ENCODE assay signal across 9 cellular contexts in genomic region chr1:36966242-36966641, GRCh38.
A peak's percentile ranks its signal among the peaks of the same experiment; 100 is the strongest.
DNase-seq lines count a peak whose midpoint lies in the region; ATAC-seq and TF ChIP-seq lines count a peak whose summit lies in the region.
"Had no signal": no experiment of that assay in that cellular context is flagged by ENCODE, and none has a peak within 500 bp of the region (broad histone marks: within the 10 kb centered on the region; RNA-seq: fewer than 3 reads in every experiment).

No MANE protein-coding gene starts in this region.

- TF ChIP-seq EP300 in stomach (IDR thresholded peaks at IDR 0.05): no peak

- H4K20me1 ChIP-seq in GM23248 (ENCODE audit: insufficient read depth): no peaks in the 10 kb centered on the region

- H3K4me3 ChIP-seq in AG10803 (ENCODE audit: low read length) (no peak overlapping the region), GM23248 (no peak overlapping the region), stomach (no peak overlapping the region)

- H3K36me3 ChIP-seq in GM23248 (ENCODE audit: low read depth) (no peaks in the 10 kb centered on the region), stomach (no peaks in the 10 kb centered on the region)

- H3K79me2 ChIP-seq in GM23248 (ENCODE audit: insufficient read depth): no peaks in the 10 kb centered on the region

- H3K27ac ChIP-seq in GM23248: no peak overlapping the region
- H3K27ac ChIP-seq in stomach: no peak overlapping the region

- H3K9me3 ChIP-seq in GM23248 (ENCODE audit: low read depth) (no peaks in the 10 kb centered on the region), stomach (peaks cover 0 to 7% (median 0%) of the 10 kb centered on the region in 4 donors)

- WGBS in GM23248 (ENCODE audit: low coverage in 1 of 2, low lambda C conversion rate in 2 of 2, missing lambda C conversion rate in 2 of 2), 2 experiments: 8 to 11% methylated on average over 3 of the region's 3 CpGs
- 33 to 52% (median 41%) methylated on average over 2 to 3 of the region's 3 CpGs for WGBS in stomach, 5 donors

- no peak for TF ChIP-seq POLR2A in stomach (IDR thresholded peaks at IDR 0.05)

- TF ChIP-seq CTCF in AG10803 (conservative IDR thresholded peaks at IDR 0.05; ENCODE audit: low read length) (no peak), stomach (IDR thresholded peaks at IDR 0.05) (no peak)

- H3K4me2 ChIP-seq in GM23248 (ENCODE audit: unreplicated experiment): no peak overlapping the region

- no peaks in the 10 kb centered on the region for H3K9me2 ChIP-seq in GM23248 (ENCODE audit: insufficient read depth)

- H3F3A ChIP-seq in GM23248 (ENCODE audit: insufficient read depth): no peaks in the 10 kb centered on the region

- DNase-seq in AG10803 (ENCODE audit: low read depth) (peak; percentile 3), GM23248 (peak; percentile 34), iPS-NIHi7 (ENCODE audit: extremely low spot score) (peak; percentile 78), stomach (no peak), DMS114 treated with DMSO at 0.1 percent for 48 hours (lab: John Stamatoyannopoulos, UW; ENCODE audit: unreplicated experiment) (no peak)
- peak; percentile 5 for DNase-seq in activated CD4-positive, alpha-beta T cell treated with anti-CD3 and anti-CD28 coated beads, Interleukin-2, amount 50 U/mL, for 1 hour
- DNase-seq in effector CD4-positive, alpha-beta T cell: no peak
- DNase-seq: activated T-cell treated with anti-CD3 and anti-CD28 coated beads, Interleukin-2, amount 50 U/mL, for 4 hours had no signal

- no peak overlapping the region for H3K9ac ChIP-seq in GM23248

- intact Hi-C loops in stomach (cut with DNase I; ENCODE audit: low total_unique reads): no loop called here

- in situ Hi-C loops in GM23248 (cut with MboI): no loop called here

- H2AFZ ChIP-seq in GM23248: no peak overlapping the region

- H3K27me3 ChIP-seq in GM23248 (replicated peaks; ENCODE audit: insufficient read depth) (no peaks in the 10 kb centered on the region), stomach (peaks cover 0 to 37% (median 0%) of the 10 kb centered on the region in 3 donors)

- no peak for ATAC-seq in esophagus mucosa
- ATAC-seq: activated T-cell treated with anti-CD3 and anti-CD28 coated beads, Interleukin-2, amount 50 U/mL, for 4 hours had no signal

- no peaks in the 10 kb centered on the region for H3K4me1 ChIP-seq in GM23248 (ENCODE audit: insufficient read depth)
- no peaks in the 10 kb centered on the region for H3K4me1 ChIP-seq in stomach

Comparison
In these comparisons a context has a peak if more than half of its experiments do, and no peak if none do; other contexts are left out.
1. DNase-seq: peak in AG10803 (single experiment), GM23248 (single experiment), activated CD4-positive, alpha-beta T cell treated with anti-CD3 and anti-CD28 coated beads, Interleukin-2, amount 50 U/mL, for 1 hour (single experiment) and iPS-NIHi7 (single experiment); none in effector CD4-positive, alpha-beta T cell (single experiment), stomach (single experiment) and DMS114 treated with DMSO at 0.1 percent for 48 hours (single experiment).